Comparison of ENCODE assay signal across 1 cellular context in the genomic region with DNA sequence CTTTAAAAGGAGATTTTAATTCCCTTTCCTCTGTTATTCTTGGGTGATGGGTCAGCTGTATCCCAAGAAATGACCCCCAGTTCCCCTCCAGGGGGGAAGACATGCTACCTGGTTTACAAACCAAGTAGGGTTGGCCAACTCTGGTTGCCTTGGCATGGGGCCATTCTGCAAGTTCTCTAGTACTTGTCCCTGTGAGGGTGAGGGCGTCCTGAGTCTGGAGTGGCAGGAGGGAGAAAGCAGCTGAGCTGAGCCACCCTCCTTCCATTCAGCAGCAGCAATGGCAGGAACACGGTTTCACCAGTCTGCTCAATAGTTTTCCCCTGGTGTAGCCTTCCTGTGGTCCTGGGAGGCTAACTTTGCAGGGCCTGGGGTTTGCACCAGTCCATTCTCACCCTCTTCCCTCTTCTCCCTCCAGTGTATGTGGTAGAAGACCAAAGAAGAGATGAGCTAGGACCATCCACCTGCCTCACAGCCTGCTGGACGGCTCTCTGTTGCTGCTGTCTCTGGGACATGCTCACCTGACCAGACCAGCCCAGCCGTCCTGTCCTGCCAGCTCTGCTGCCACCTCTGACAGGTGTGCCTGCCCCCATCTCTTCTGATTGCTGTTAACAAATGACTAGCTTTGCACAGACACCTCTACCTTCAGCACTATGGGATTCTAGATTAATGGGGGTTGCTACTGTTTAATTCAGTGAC.
TF ChIP-seq lines count a peak whose summit lies in the region.

No MANE protein-coding gene starts in this region.

TF ChIP-seq in GM12878, 131 proteins besides CTCF, POLR2A, EP300 and RAD21 (continued from another document):
- TF ChIP-seq MTA3 (IDR thresholded peaks at IDR 0.05; ENCODE audit: borderline replicate concordance, low read length) (no peak), DPF2 (IDR thresholded peaks at IDR 0.05) (no peak), SREBF1 (IDR thresholded peaks at IDR 0.05; ENCODE audit: low read length) (no peak), MXI1 (IDR thresholded peaks at IDR 0.05; ENCODE audit: low read depth, low read length) (no peak), SMC3 (IDR thresholded peaks at IDR 0.05; ENCODE audit: borderline replicate concordance, low read length) (no peak), ZNF217 (IDR thresholded peaks at IDR 0.05) (no peak), NR2F1 (conservative IDR thresholded peaks at IDR 0.05) (no peak), CBFB (IDR thresholded peaks at IDR 0.05; ENCODE audit: low read depth) (no peak)
- TF ChIP-seq, protein P1, sequence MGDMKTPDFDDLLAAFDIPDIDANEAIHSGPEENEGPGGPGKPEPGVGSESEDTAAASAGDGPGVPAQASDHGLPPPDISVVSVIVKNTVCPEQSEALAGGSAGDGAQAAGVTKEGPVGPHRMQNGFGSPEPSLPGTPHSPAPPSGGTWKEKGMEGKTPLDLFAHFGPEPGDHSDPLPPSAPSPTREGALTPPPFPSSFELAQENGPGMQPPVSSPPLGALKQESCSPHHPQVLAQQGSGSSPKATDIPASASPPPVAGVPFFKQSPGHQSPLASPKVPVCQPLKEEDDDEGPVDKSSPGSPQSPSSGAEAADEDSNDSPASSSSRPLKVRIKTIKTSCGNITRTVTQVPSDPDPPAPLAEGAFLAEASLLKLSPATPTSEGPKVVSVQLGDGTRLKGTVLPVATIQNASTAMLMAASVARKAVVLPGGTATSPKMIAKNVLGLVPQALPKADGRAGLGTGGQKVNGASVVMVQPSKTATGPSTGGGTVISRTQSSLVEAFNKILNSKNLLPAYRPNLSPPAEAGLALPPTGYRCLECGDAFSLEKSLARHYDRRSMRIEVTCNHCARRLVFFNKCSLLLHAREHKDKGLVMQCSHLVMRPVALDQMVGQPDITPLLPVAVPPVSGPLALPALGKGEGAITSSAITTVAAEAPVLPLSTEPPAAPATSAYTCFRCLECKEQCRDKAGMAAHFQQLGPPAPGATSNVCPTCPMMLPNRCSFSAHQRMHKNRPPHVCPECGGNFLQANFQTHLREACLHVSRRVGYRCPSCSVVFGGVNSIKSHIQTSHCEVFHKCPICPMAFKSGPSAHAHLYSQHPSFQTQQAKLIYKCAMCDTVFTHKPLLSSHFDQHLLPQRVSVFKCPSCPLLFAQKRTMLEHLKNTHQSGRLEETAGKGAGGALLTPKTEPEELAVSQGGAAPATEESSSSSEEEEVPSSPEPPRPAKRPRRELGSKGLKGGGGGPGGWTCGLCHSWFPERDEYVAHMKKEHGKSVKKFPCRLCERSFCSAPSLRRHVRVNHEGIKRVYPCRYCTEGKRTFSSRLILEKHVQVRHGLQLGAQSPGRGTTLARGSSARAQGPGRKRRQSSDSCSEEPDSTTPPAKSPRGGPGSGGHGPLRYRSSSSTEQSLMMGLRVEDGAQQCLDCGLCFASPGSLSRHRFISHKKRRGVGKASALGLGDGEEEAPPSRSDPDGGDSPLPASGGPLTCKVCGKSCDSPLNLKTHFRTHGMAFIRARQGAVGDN (IDR thresholded peaks at IDR 0.05): no peak
- TF ChIP-seq, protein P2, sequence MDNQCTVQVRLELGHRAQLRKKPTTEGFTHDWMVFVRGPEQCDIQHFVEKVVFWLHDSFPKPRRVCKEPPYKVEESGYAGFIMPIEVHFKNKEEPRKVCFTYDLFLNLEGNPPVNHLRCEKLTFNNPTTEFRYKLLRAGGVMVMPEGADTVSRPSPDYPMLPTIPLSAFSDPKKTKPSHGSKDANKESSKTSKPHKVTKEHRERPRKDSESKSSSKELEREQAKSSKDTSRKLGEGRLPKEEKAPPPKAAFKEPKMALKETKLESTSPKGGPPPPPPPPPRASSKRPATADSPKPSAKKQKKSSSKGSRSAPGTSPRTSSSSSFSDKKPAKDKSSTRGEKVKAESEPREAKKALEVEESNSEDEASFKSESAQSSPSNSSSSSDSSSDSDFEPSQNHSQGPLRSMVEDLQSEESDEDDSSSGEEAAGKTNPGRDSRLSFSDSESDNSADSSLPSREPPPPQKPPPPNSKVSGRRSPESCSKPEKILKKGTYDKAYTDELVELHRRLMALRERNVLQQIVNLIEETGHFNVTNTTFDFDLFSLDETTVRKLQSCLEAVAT (IDR thresholded peaks at IDR 0.05): no peak
